25 cellular contexts compared by ENCODE assay signal in the genomic region with DNA sequence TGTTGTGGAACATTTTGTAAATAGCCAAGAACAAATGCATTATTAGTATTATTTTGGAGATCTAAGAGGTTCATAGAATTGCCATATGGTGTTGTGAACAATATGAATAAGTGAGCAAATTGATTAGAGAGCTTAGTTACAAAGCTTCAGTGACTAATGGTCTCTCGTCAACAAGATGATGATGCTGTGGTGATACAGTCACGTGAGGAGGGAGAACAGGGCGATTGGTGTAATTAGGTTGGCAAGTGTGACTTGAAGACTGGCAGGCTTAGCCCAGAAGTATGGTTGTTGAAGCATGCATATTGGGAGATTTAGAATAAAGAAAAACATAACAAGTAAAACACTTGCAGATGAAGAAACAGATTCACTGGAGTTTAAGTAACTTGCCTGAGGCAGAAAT.
A peak's percentile ranks its signal among the peaks of the same experiment; 100 is the strongest.
DNase-seq lines count a peak whose midpoint lies in the region; ATAC-seq, FAIRE-seq and TF ChIP-seq lines count a peak whose summit lies in the region.
"Had no signal": no experiment of that assay in that cellular context is flagged by ENCODE, and none has a peak within 500 bp of the region (broad histone marks: within the 10 kb centered on the region; RNA-seq: fewer than 3 reads in every experiment).

No MANE protein-coding gene starts in this region.

- peaks cover 33% of the 10 kb centered on the region for H3K36me3 Mint-ChIP-seq in activated CD4-positive, alpha-beta T cell treated with anti-CD3 and anti-CD28 coated beads for 36 hours (ENCODE audit: low read depth)
- peaks cover 4% of the 10 kb centered on the region for H3K36me3 Mint-ChIP-seq in brain

- TF ChIP-seq EP300 in HepG2 (IDR thresholded peaks at IDR 0.05; ENCODE audit: low read depth in 2 of 2, low read length in 2 of 2) (no peak), HepG2 (CRISPR knock-in tag; IDR thresholded peaks at IDR 0.05; ENCODE audit: borderline replicate concordance) (no peak)

- H2AFZ ChIP-seq in HCT116 (ENCODE audit: low read depth, low read length, poor library complexity, severe bottlenecking): no peak overlapping the region
- no peak overlapping the region for H2AFZ ChIP-seq in HepG2 (ENCODE audit: low read length)

- no peaks in the 10 kb centered on the region for H3K27me3 Mint-ChIP-seq in activated CD4-positive, alpha-beta T cell treated with anti-CD3 and anti-CD28 coated beads for 36 hours
- no peaks in the 10 kb centered on the region for H3K27me3 Mint-ChIP-seq in brain
- H3K27me3 Mint-ChIP-seq: activated CD4-positive, alpha-beta T cell treated with anti-CD3 and anti-CD28 coated beads, Interleukin-2, amount 10 ng/mL, durations not matched to agents 7 days and 5 days; B cell; naive thymus-derived CD8-positive, alpha-beta T cell had no signal

- TF ChIP-seq RAD21 in HCT116 (IDR thresholded peaks at IDR 0.05; ENCODE audit: low read depth) (no peak), HepG2 (CRISPR knock-in tag; IDR thresholded peaks at IDR 0.05) (no peak)

- H3K79me2 ChIP-seq in HCT116 (ENCODE audit: insufficient read depth, low read length): no peaks in the 10 kb centered on the region
- H3K79me2 ChIP-seq in HepG2 (ENCODE audit: insufficient read depth, low read length): no peaks in the 10 kb centered on the region

- H3K9me2 ChIP-seq in HCT116 (ENCODE audit: insufficient read depth): no peaks in the 10 kb centered on the region

- H3K4me2 ChIP-seq in HCT116 (ENCODE audit: low read length): peak overlapping the region; percentile 48; the same call in 1 of the 2 replicates
- H3K4me2 ChIP-seq in HepG2 (ENCODE audit: low read depth, low read length): no peak overlapping the region
- H3K4me2 ChIP-seq: A549 had no signal

- peaks cover 11 to 20% of the 10 kb centered on the region in 2 experiments; a peak in 3 of 4 replicates for H3K4me1 ChIP-seq in HCT116 (ENCODE audit: control insufficient read depth in 1 of 2, insufficient read depth in 2 of 2, low read length in 2 of 2)
- H3K4me1 ChIP-seq in HepG2 (ENCODE audit: insufficient read depth, low read length): peaks cover 27% of the 10 kb centered on the region
- H3K4me1 ChIP-seq: A549, spleen, vagina had no signal

- ATAC-seq in activated CD4-positive, alpha-beta T cell treated with anti-CD3 and anti-CD28 coated beads for 36 hours: no peak
- ATAC-seq in HCT116 (no peak), HepG2 (no peak), HG02840 (IDR thresholded peaks at IDR 0.05; ENCODE audit: low FRiP score, unreplicated experiment) (no peak), GM18868 (IDR thresholded peaks at IDR 0.05; ENCODE audit: unreplicated experiment) (no peak)
- ATAC-seq: A549; left ventricle myocardium superior; naive thymus-derived CD8-positive, alpha-beta T cell had no signal

- RAD21 ChIA-PET in HCT116 (lab: Charles Lee; ENCODE audit: low non-redundant PET in 1 of 2, low total read pairs in 2 of 2, uncharacterized antibody in 2 of 2, unreplicated experiment in 2 of 2): no interaction called here

- no peaks in the 10 kb centered on the region for H3K9me3 Mint-ChIP-seq in activated CD4-positive, alpha-beta T cell treated with anti-CD3 and anti-CD28 coated beads for 36 hours (ENCODE audit: low read depth)
- no peaks in the 10 kb centered on the region for H3K9me3 Mint-ChIP-seq in brain
- H3K9me3 Mint-ChIP-seq: activated CD4-positive, alpha-beta T cell treated with anti-CD3 and anti-CD28 coated beads, Interleukin-2, amount 10 ng/mL, durations not matched to agents 7 days and 5 days; naive thymus-derived CD8-positive, alpha-beta T cell had no signal

- H3K9me3 ChIP-seq in HCT116 (ENCODE audit: control insufficient read depth in 1 of 2, insufficient read depth in 1 of 2, low read depth in 1 of 2, low read length in 2 of 2) (no peaks in the 10 kb centered on the region), HepG2 (ENCODE audit: low read length) (no peaks in the 10 kb centered on the region)
- H3K9me3 ChIP-seq: A549, MG63, ovary, spleen, vagina had no signal

- no peak for FAIRE-seq in HepG2 (lab: Jason Lieb, UNC)
- FAIRE-seq: A549 had no signal

- H4K20me1 ChIP-seq in HCT116 (ENCODE audit: insufficient read depth) (no peaks in the 10 kb centered on the region), HepG2 (ENCODE audit: insufficient read depth, low read length) (no peaks in the 10 kb centered on the region)

- H3K27me3 ChIP-seq in HCT116 (ENCODE audit: insufficient read depth, low read length): no peaks in the 10 kb centered on the region
- H3K27me3 ChIP-seq in HepG2 (ENCODE audit: control insufficient read depth in 1 of 2, insufficient read depth in 2 of 2, low read length in 2 of 2): no peaks in the 10 kb centered on the region
- H3K27me3 ChIP-seq: MG63, ovary, spleen, vagina had no signal

- peak overlapping the region; percentile 14 for H3K27ac Mint-ChIP-seq in activated CD4-positive, alpha-beta T cell treated with anti-CD3 and anti-CD28 coated beads for 36 hours
- H3K27ac Mint-ChIP-seq in brain: peak overlapping the region in 3 of 5 experiments; percentile 6 to 63 (median 17)
- H3K27ac Mint-ChIP-seq: activated CD4-positive, alpha-beta T cell treated with anti-CD3 and anti-CD28 coated beads, Interleukin-2, amount 10 ng/mL, durations not matched to agents 7 days and 5 days; B cell had no signal

- CTCF ChIA-PET in activated CD4-positive, alpha-beta T cell treated with anti-CD3 and anti-CD28 coated beads for 36 hours (lab: Charles Lee): interaction anchor here (1.0 kb wide), 1 partner anchor 296 kb away, joined by 3 read pairs; no protein-coding TSS in a partner anchor
- CTCF ChIA-PET in HCT116 (lab: Charles Lee) (no interaction called here), HepG2 (lab: Yijun Ruan, JAX; ENCODE audit: low intra/inter-chr PET ratio, low total read pairs) (no interaction called here)

- H3K27ac ChIP-seq in HCT116 (ENCODE audit: low read depth, low read length): no peak overlapping the region
- peak overlapping the region; percentile 48 for H3K27ac ChIP-seq in HepG2 (ENCODE audit: extremely low read length, insufficient read depth, low read length)
- H3K27ac ChIP-seq: A549, ovary, spleen, vagina had no signal

- no peak overlapping the region for H3K4me3 ChIP-seq in HCT116 (replicated peaks in 1 of 2; ENCODE audit: low read depth in 1 of 2, low read length in 2 of 2)
- no peak overlapping the region for H3K4me3 ChIP-seq in HepG2 (replicated peaks in 1 of 3; ENCODE audit: insufficient read depth in 1 of 3, low read depth in 2 of 3, low read length in 3 of 3)
- H3K4me3 ChIP-seq: A549, MG63, ovary, spleen, vagina had no signal

- no peak for TF ChIP-seq CTCF in HCT116 (IDR thresholded peaks at IDR 0.05 in 2 of 3, conservative IDR thresholded peaks at IDR 0.05 in 1 of 3; ENCODE audit: borderline replicate concordance in 1 of 3, insufficient read depth in 1 of 3, low read depth in 2 of 3, low read length in 2 of 3)
- no peak for TF ChIP-seq CTCF in brain (conservative IDR thresholded peaks at IDR 0.05)
- TF ChIP-seq CTCF in HepG2 (CRISPR knock-in tag; IDR thresholded peaks at IDR 0.05): no peak

- intact Hi-C loops in activated CD4-positive, alpha-beta T cell treated with anti-CD3 and anti-CD28 coated beads for 36 hours (cut with DNase I, micrococcal nuclease): no loop called here
- intact Hi-C loops in HCT116 (cut with micrococcal nuclease): no loop called here
- intact Hi-C loops in HepG2 (cut with micrococcal nuclease; ENCODE audit: unreplicated experiment): loop anchor here (5.0 kb wide), 2 partner anchors 101 to 234 kb away; partner anchors contain the start of genes SORL1 and SORL1-AS1

- no peak overlapping the region for H3K4me3 Mint-ChIP-seq in activated CD4-positive, alpha-beta T cell treated with anti-CD3 and anti-CD28 coated beads for 36 hours
- no peak overlapping the region for H3K4me3 Mint-ChIP-seq in brain
- H3K4me3 Mint-ChIP-seq: activated CD4-positive, alpha-beta T cell treated with anti-CD3 and anti-CD28 coated beads, Interleukin-2, amount 10 ng/mL, durations not matched to agents 7 days and 5 days; B cell; naive thymus-derived CD8-positive, alpha-beta T cell had no signal

- in situ Hi-C loops in HepG2 (cut with HindIII; ENCODE audit: extremely low pct_ligation_motif_present, low pct_unique_long_range_greater_than_20kb): no loop called here

- peaks cover 16% of the 10 kb centered on the region for H3K4me1 Mint-ChIP-seq in activated CD4-positive, alpha-beta T cell treated with anti-CD3 and anti-CD28 coated beads for 36 hours
- peaks cover 40% of the 10 kb centered on the region for H3K4me1 Mint-ChIP-seq in brain
- H3K4me1 Mint-ChIP-seq: B cell had no signal

- WGBS in HepG2 (ENCODE audit: low lambda C conversion rate): 88% methylated on average over 3 of the region's 3 CpGs

- TF ChIP-seq POLR2A in HCT116 (IDR thresholded peaks at IDR 0.05; ENCODE audit: borderline replicate concordance, extremely low read depth, insufficient read depth, insufficient read length) (no peak), HepG2 (IDR thresholded peaks at IDR 0.05; ENCODE audit: insufficient read depth in 1 of 2, low read depth in 2 of 2, low read length in 2 of 2) (no peak)

- BruUV-seq in HCT116 (replicated peaks; lab: Mats Ljungman, UMichigan) (no TSS peak), HepG2 (replicated peaks; lab: Mats Ljungman, UMichigan) (TSS peak; percentile 71)

- H3K36me3 ChIP-seq in HCT116 (ENCODE audit: control insufficient read depth in 1 of 2, insufficient read depth in 2 of 2, low read length in 2 of 2): no peaks in the 10 kb centered on the region
- H3K36me3 ChIP-seq in HepG2 (replicated peaks in 1 of 2; ENCODE audit: control insufficient read depth in 1 of 2, insufficient read depth in 2 of 2, low read length in 2 of 2): peaks cover 25 to 75% of the 10 kb centered on the region in 2 experiments
- H3K36me3 ChIP-seq: MG63, ovary had no signal

- no peak overlapping the region for H3K9ac ChIP-seq in HCT116 (ENCODE audit: low read length)
- no peak overlapping the region for H3K9ac ChIP-seq in HepG2 (ENCODE audit: insufficient read depth, low read depth, low read length)

- DNase-seq in activated CD4-positive, alpha-beta T cell treated with anti-CD3 and anti-CD28 coated beads for 36 hours: no peak
- DNase-seq in activated CD4-positive, alpha-beta T cell treated with anti-CD3 and anti-CD28 coated beads for 1 hour: no peak
- DNase-seq in HCT116 (ENCODE audit: low read depth, low spot score) (no peak), HepG2 (ENCODE audit: low spot score) (no peak)
- no peak for DNase-seq in stimulated activated CD4-positive, alpha-beta T cell treated with anti-CD3 and anti-CD28 coated beads, Interleukin-2, amount 100 ng/mL, for 24 hours
- DNase-seq: activated CD4-positive, alpha-beta T cell treated with anti-CD3 and anti-CD28 coated beads, Interleukin-2, amount 10 ng/mL, durations not matched to agents 7 days and 5 days; COR-L47; foreskin melanocyte; left ventricle myocardium superior; midbrain; naive thymus-derived CD8-positive, alpha-beta T cell; NCI-H1436 treated with DMSO at 0.1 percent for 48 hours; NCI-H524 treated with DMSO at 0.1 percent for 48 hours; retina; spleen; stimulated activated CD4-positive, alpha-beta T cell treated with anti-CD3 and anti-CD28 coated beads, Interleukin-4, amount 100 ng/mL, for 24 hours; stimulated activated naive CD4-positive, alpha-beta T cell had no signal

- POLR2A ChIA-PET in activated CD4-positive, alpha-beta T cell treated with anti-CD3 and anti-CD28 coated beads for 36 hours (lab: Charles Lee): no interaction called here
- POLR2A ChIA-PET in HCT116 (lab: Charles Lee) (no interaction called here), HepG2 (lab: Yijun Ruan, JAX) (interaction anchor here (1.0 to 1.4 kb wide), 2 partner anchors 11 to 94 kb away, joined by 3 to 12 read pairs; no protein-coding TSS in a partner anchor)
